In genomic region chr6:44002591-44003344, GRCh38 we compare ENCODE assay signal across 8 cellular contexts.
DNase-seq lines count a peak whose midpoint lies in the region; ATAC-seq and TF ChIP-seq lines count a peak whose summit lies in the region.

No MANE protein-coding gene starts in this region.

- intact Hi-C loops in ascending aorta (cut with DNase I) = loop anchor here (1.0 to 5.0 kb wide), 2 partner anchors 72 to 230 kb away; partner anchors contain the start of gene VEGFA
- intact Hi-C loops in spleen (cut with DNase I; ENCODE audit: low total_unique reads) = no loop called here

- ATAC-seq in CD4-positive, CD25-positive, alpha-beta regulatory T cell (ENCODE audit: low read depth in 2 of 2) = peak; percentile 44 to 66
- peak; percentile 42 for ATAC-seq in HG02678 (IDR thresholded peaks at IDR 0.05; ENCODE audit: unreplicated experiment)

- WGBS in spleen, 5 donors = 2 to 4% (median 3%) methylated on average over 35 to 76 of the region's 76 CpGs

- no peak for TF ChIP-seq POLR2A in spleen (IDR thresholded peaks at IDR 0.05)

- peaks cover 0 to 4% (median 0%) of the 10 kb centered on the region in 7 donors for H3K9me3 Mint-ChIP-seq in CD4-positive, CD25-positive, alpha-beta regulatory T cell

- no peaks in the 10 kb centered on the region for H3K36me3 ChIP-seq in CD4-positive, CD25-positive, alpha-beta regulatory T cell (ENCODE audit: control insufficient read depth, insufficient read depth, low read length)
- H3K36me3 ChIP-seq in ascending aorta = no peaks in the 10 kb centered on the region
- H3K36me3 ChIP-seq in iPS-18a (ENCODE audit: control insufficient read depth, low read depth, low read length) = no peaks in the 10 kb centered on the region
- H3K36me3 ChIP-seq in spleen = no peaks in the 10 kb centered on the region

- TF ChIP-seq CTCF in ascending aorta (IDR thresholded peaks at IDR 0.05) (peak; percentile 3 to 39 (median 7)), spleen (IDR thresholded peaks at IDR 0.05 in 8 of 11, conservative IDR thresholded peaks at IDR 0.05 in 3 of 11) (peak in 1 of 11 experiments; percentile 25)

- H3K27me3 Mint-ChIP-seq in CD4-positive, CD25-positive, alpha-beta regulatory T cell = peaks cover 50% of the 10 kb centered on the region

- peaks cover 9% of the 10 kb centered on the region for H3K27me3 ChIP-seq in CD4-positive, CD25-positive, alpha-beta regulatory T cell (ENCODE audit: control insufficient read depth, insufficient read depth, low read length)
- H3K27me3 ChIP-seq in ascending aorta = peaks cover 4% of the 10 kb centered on the region
- peaks cover 29% of the 10 kb centered on the region for H3K27me3 ChIP-seq in iPS-18a (ENCODE audit: control insufficient read depth, insufficient read depth, low read length)
- peaks cover 0 to 81% (median 47%) of the 10 kb centered on the region in 7 donors for H3K27me3 ChIP-seq in spleen (replicated peaks in 1 of 7)

- H3K4me1 Mint-ChIP-seq in CD4-positive, CD25-positive, alpha-beta regulatory T cell = peaks cover 0 to 19% (median 8%) of the 10 kb centered on the region in 4 donors

- H3K27ac ChIP-seq in CD4-positive, CD25-positive, alpha-beta regulatory T cell (ENCODE audit: insufficient read depth, low read length, poor library complexity, severe bottlenecking) = no peak overlapping the region
- no peak overlapping the region for H3K27ac ChIP-seq in ascending aorta
- H3K27ac ChIP-seq in iPS-18a (ENCODE audit: low read length) = no peak overlapping the region
- H3K27ac ChIP-seq in spleen = no peak overlapping the region

- no peak overlapping the region for H3K4me3 ChIP-seq in CD4-positive, CD25-positive, alpha-beta regulatory T cell (ENCODE audit: low read depth, low read length)
- H3K4me3 ChIP-seq in ascending aorta (peak overlapping the region; percentile 48 to 49), iPS-18a (ENCODE audit: low read length) (peak overlapping the region; percentile 53), spleen (peak overlapping the region; percentile 20 to 67 (median 38))

- H3K36me3 Mint-ChIP-seq in CD4-positive, CD25-positive, alpha-beta regulatory T cell = peaks cover 3% of the 10 kb centered on the region

- no peaks in the 10 kb centered on the region for H3K9me3 ChIP-seq in CD4-positive, CD25-positive, alpha-beta regulatory T cell (ENCODE audit: control insufficient read depth in 2 of 2, low read length in 2 of 2)
- no peaks in the 10 kb centered on the region for H3K9me3 ChIP-seq in ascending aorta
- no peaks in the 10 kb centered on the region for H3K9me3 ChIP-seq in iPS-18a (ENCODE audit: control insufficient read depth, low read depth, low read length)
- no peaks in the 10 kb centered on the region for H3K9me3 ChIP-seq in spleen

- DNase-seq in CD4-positive, CD25-positive, alpha-beta regulatory T cell = peak; percentile 22 to 55 (median 31)
- peak; percentile 85 for DNase-seq in SW480 (ENCODE audit: low spot score)
- DNase-seq in ascending aorta (ENCODE audit: low spot score in 2 of 2) = peak in 1 of 2 donors; percentile 72
- DNase-seq in spleen = peak; percentile 65
- no peak for DNase-seq in middle frontal gyrus (ENCODE audit: extremely low spot score, low spot score)
- DNase-seq in DMS53 treated with DMSO at 0.1 percent for 48 hours (lab: John Stamatoyannopoulos, UW; ENCODE audit: unreplicated experiment) = no peak

- H3K4me1 ChIP-seq in CD4-positive, CD25-positive, alpha-beta regulatory T cell (ENCODE audit: control insufficient read depth, insufficient read depth, low read length, poor library complexity, severe bottlenecking) = peaks cover 18% of the 10 kb centered on the region
- H3K4me1 ChIP-seq in ascending aorta (peaks cover 4% of the 10 kb centered on the region in 2 donors), iPS-18a (ENCODE audit: control insufficient read depth, low read depth, low read length) (peaks cover 50% of the 10 kb centered on the region), spleen (peaks cover 11 to 36% (median 22%) of the 10 kb centered on the region in 6 donors)

- peak overlapping the region in 3 of 4 donors; percentile 63 to 78 (median 72) for H3K4me3 Mint-ChIP-seq in CD4-positive, CD25-positive, alpha-beta regulatory T cell

- no peak overlapping the region for H3K27ac Mint-ChIP-seq in CD4-positive, CD25-positive, alpha-beta regulatory T cell

- H3K9ac ChIP-seq in iPS-18a (ENCODE audit: low read length) = peak overlapping the region; percentile 24

Comparison
In these comparisons a context has a peak if more than half of its experiments do, and no peak if none do; other contexts are left out.
1. DNase-seq: peak in CD4-positive, CD25-positive, alpha-beta regulatory T cell (3 of 3), SW480 (single experiment) and spleen (single experiment); none in middle frontal gyrus (single experiment) and DMS53 treated with DMSO at 0.1 percent for 48 hours (single experiment).